ENCODE assay signal across 28 cellular contexts in the genomic region with DNA sequence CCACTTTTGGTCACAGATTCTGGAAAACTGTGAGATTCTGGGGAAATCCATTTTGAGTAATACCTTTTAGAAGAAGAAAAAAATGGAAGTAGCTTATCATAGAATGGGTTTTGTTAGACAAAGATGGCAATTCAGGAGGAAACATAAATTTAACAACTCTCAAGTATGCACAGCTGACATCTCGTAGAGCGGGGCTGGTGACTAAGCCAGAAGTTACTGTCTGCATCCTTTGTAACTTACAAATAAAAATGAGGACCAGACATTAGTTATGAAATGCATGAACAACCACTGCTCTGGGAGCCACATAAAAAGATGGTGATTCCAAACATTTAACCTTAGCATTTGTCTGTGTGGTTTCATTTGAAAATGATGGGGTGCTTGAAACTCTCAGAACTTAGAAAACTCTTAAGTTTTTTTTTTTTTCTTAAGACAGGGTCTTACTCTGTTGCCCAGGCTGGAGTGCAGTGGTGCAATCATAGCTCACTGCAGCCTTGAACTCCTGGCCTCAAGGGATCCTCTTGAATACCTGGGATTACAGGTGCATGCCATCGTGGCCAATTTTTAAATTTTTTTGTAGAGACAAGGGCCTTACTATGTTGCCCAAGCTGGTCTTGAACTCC. TPM values are rescaled to one million over a fixed set of nuclear protein-coding genes. Genes with fewer than 3 reads are reported as not detected.
A peak's percentile ranks its signal among the peaks of the same experiment; 100 is the strongest.
DNase-seq lines count a peak whose midpoint lies in the region; TF ChIP-seq lines count a peak whose summit lies in the region.
"Had no signal": no experiment of that assay in that cellular context is flagged by ENCODE, and none has a peak within 500 bp of the region (broad histone marks: within the 10 kb centered on the region; RNA-seq: fewer than 3 reads in every experiment).

No MANE protein-coding gene starts in this region.

- no peak overlapping the region for H3K23ac ChIP-seq in neuronal stem cell (ENCODE audit: low read depth, low read length, poor library complexity)

- dilution Hi-C loops in mammary epithelial cell (cut with HindIII; ENCODE audit: low sequenced_read_pairs), result no loop called here

- H3K9me3 ChIP-seq in Loucy (ENCODE audit: insufficient read depth, low read depth, low read length) (peaks cover 6% of the 10 kb centered on the region; the same call in 1 of the 2 replicates), vagina (no peaks in the 10 kb centered on the region), mammary epithelial cell (replicated peaks; ENCODE audit: insufficient read depth, low read length) (no peaks in the 10 kb centered on the region), neuronal stem cell (replicated peaks in 1 of 2; ENCODE audit: control insufficient read depth in 2 of 2, insufficient read depth in 1 of 2, low read depth in 1 of 2, low read length in 2 of 2) (peaks cover 0 to 3% of the 10 kb centered on the region in 2 donors)
- H3K9me3 ChIP-seq: colonic mucosa, prostate gland had no signal

- H3K18ac ChIP-seq in neuronal stem cell (ENCODE audit: low read length), result no peak overlapping the region

- H3K79me2 ChIP-seq in Loucy (ENCODE audit: insufficient read depth, low read length), result no peaks in the 10 kb centered on the region; the same call in 1 of the 2 replicates
- no peaks in the 10 kb centered on the region for H3K79me2 ChIP-seq in mammary epithelial cell (ENCODE audit: insufficient read depth, low read length)

- no peak overlapping the region for H4K8ac ChIP-seq in neuronal stem cell (ENCODE audit: low read depth, low read length)

- CTCF ChIA-PET in mammary epithelial cell (lab: Charles Lee; ENCODE audit: low non-redundant PET), result interaction anchor here (0.6 kb wide), 1 partner anchor 561 kb away, joined by 3 read pairs; no protein-coding TSS in a partner anchor

- no peak overlapping the region for H2AK5ac ChIP-seq in neuronal stem cell (ENCODE audit: low read depth, low read length)

- H3K27me3 ChIP-seq in Loucy (ENCODE audit: insufficient read depth, low read length, poor library complexity, severe bottlenecking) (no peaks in the 10 kb centered on the region), vagina (no peaks in the 10 kb centered on the region), mammary epithelial cell (ENCODE audit: insufficient read depth, low read length) (no peaks in the 10 kb centered on the region), neuronal stem cell (ENCODE audit: control insufficient read depth in 3 of 3, insufficient read depth in 3 of 3, low read depth in 1 of 3, low read length in 3 of 3) (no peaks in the 10 kb centered on the region)
- H3K27me3 ChIP-seq: ascending aorta, colonic mucosa, foreskin keratinocyte, heart left ventricle, right lobe of liver, transverse colon had no signal

- H3F3A ChIP-seq in Loucy (ENCODE audit: low read depth), result no peaks in the 10 kb centered on the region

- H4K20me1 ChIP-seq in Loucy (ENCODE audit: insufficient read depth, low read length, poor library complexity, severe bottlenecking), result no peaks in the 10 kb centered on the region
- H4K20me1 ChIP-seq in mammary epithelial cell (ENCODE audit: insufficient read depth, low read length), result no peaks in the 10 kb centered on the region

- TF ChIP-seq POLR2A in vagina (IDR thresholded peaks at IDR 0.05), result no peak

- H2BK5ac ChIP-seq in neuronal stem cell (ENCODE audit: low read length), result no peak overlapping the region

- H2BK12ac ChIP-seq in neuronal stem cell (ENCODE audit: low read length), result no peak overlapping the region

- TF ChIP-seq CTCF in Loucy (conservative IDR thresholded peaks at IDR 0.05; ENCODE audit: low read length) (no peak), fibroblast of villous mesenchyme (IDR thresholded peaks at IDR 0.05; ENCODE audit: insufficient read depth, low read depth, low read length) (no peak), vagina (IDR thresholded peaks at IDR 0.05) (no peak), mammary epithelial cell (conservative IDR thresholded peaks at IDR 0.05 in 1 of 2, IDR thresholded peaks at IDR 0.05 in 1 of 2; ENCODE audit: extremely low read depth in 1 of 2, insufficient read depth in 1 of 2, low read depth in 1 of 2, low read length in 2 of 2) (no peak)

- H2AFZ ChIP-seq in Loucy (ENCODE audit: low read length), result no peak overlapping the region
- no peak overlapping the region for H2AFZ ChIP-seq in mammary epithelial cell (ENCODE audit: low read depth, low read length)
- no peak overlapping the region for H2AFZ ChIP-seq in neuronal stem cell (ENCODE audit: low read length)

- no peak overlapping the region for H3K4me3 ChIP-seq in Loucy (ENCODE audit: low read length, poor library complexity, severe bottlenecking)
- no peak overlapping the region for H3K4me3 ChIP-seq in fibroblast of villous mesenchyme (ENCODE audit: low read depth, low read length)
- no peak overlapping the region for H3K4me3 ChIP-seq in vagina
- H3K4me3 ChIP-seq in mammary epithelial cell (replicated peaks in 1 of 3; ENCODE audit: insufficient read depth in 1 of 3, low read depth in 2 of 3, low read length in 3 of 3), result no peak overlapping the region
- H3K4me3 ChIP-seq in neuronal stem cell (ENCODE audit: low read length in 2 of 2), result no peak overlapping the region
- H3K4me3 ChIP-seq: ascending aorta, colonic mucosa, heart left ventricle, prostate gland, right lobe of liver, transverse colon had no signal

- no peak overlapping the region for H4K91ac ChIP-seq in neuronal stem cell (ENCODE audit: low read depth, low read length, poor library complexity)

- no peak overlapping the region for H2BK120ac ChIP-seq in neuronal stem cell (ENCODE audit: low read depth, low read length)

- H3K9ac ChIP-seq in Loucy (ENCODE audit: low read depth, low read length, poor library complexity, severe bottlenecking), result no peak overlapping the region
- H3K9ac ChIP-seq in mammary epithelial cell (ENCODE audit: insufficient read depth, low read length), result no peak overlapping the region
- H3K9ac ChIP-seq in neuronal stem cell (ENCODE audit: low read depth, low read length, poor library complexity), result no peak overlapping the region

- 98% methylated on average over 3 of the region's 3 CpGs for WGBS in mammary epithelial cell (ENCODE audit: low coverage, missing lambda C conversion rate)
- no CpG with 5 or more reads among the region's 3 CpGs for WGBS in neuronal stem cell (ENCODE audit: extremely low coverage in 2 of 2, insufficient read length in 2 of 2, insufficient replicate concordance in 1 of 2), 2 donors

- peaks cover 7% of the 10 kb centered on the region; the same call in 1 of the 2 replicates for H3K36me3 ChIP-seq in Loucy (ENCODE audit: insufficient read depth, low read length)
- no peaks in the 10 kb centered on the region for H3K36me3 ChIP-seq in vagina
- H3K36me3 ChIP-seq in mammary epithelial cell (ENCODE audit: insufficient read depth, low read length), result no peaks in the 10 kb centered on the region
- H3K36me3 ChIP-seq in neuronal stem cell (replicated peaks in 1 of 2; ENCODE audit: control insufficient read depth in 2 of 2, insufficient read depth in 2 of 2, low read length in 2 of 2), result no peaks in the 10 kb centered on the region
- H3K36me3 ChIP-seq: ascending aorta, colonic mucosa, heart left ventricle, prostate gland, right lobe of liver had no signal

- H2BK15ac ChIP-seq in neuronal stem cell (ENCODE audit: low read length), result no peak overlapping the region

- H3K4ac ChIP-seq in neuronal stem cell (ENCODE audit: low read length), result no peak overlapping the region

- H3K9me2 ChIP-seq in Loucy (replicated peaks; ENCODE audit: low read depth, low read length), result no peaks in the 10 kb centered on the region

- H3K79me1 ChIP-seq in neuronal stem cell (ENCODE audit: low read depth, low read length), result no peaks in the 10 kb centered on the region

- no TSS peak for BruUV-seq in mammary epithelial cell (replicated peaks; lab: Mats Ljungman, UMichigan)

- H3K4me1 ChIP-seq in Loucy (ENCODE audit: insufficient read depth, low read length, poor library complexity, severe bottlenecking), result peaks cover 23% of the 10 kb centered on the region
- H3K4me1 ChIP-seq in vagina, result peaks cover 18% of the 10 kb centered on the region
- peaks cover 16% of the 10 kb centered on the region for H3K4me1 ChIP-seq in mammary epithelial cell (ENCODE audit: insufficient read depth, low read length)
- H3K4me1 ChIP-seq in neuronal stem cell (ENCODE audit: control insufficient read depth in 2 of 2, insufficient read depth in 1 of 2, low read depth in 1 of 2, low read length in 2 of 2), result peaks cover 0 to 7% of the 10 kb centered on the region in 2 donors
- H3K4me1 ChIP-seq: colonic mucosa, prostate gland had no signal

- peak; percentile 61 for DNase-seq in GM03348 (ENCODE audit: low spot score)
- DNase-seq in fibroblast of villous mesenchyme (ENCODE audit: low read depth), result peak; percentile 57
- peak; percentile 9 to 20 for DNase-seq in vagina (ENCODE audit: extremely low spot score in 2 of 2)
- no peak for DNase-seq in anterior cingulate cortex (lab: John Stamatoyannopoulos, UW)
- DNase-seq in mammary epithelial cell, result no peak
- no peak for DNase-seq in neuronal stem cell (ENCODE audit: low spot score)
- DNase-seq: activated B cell treated with CpG ODN at 0.5 μM for 24 hours; activated CD4-positive, alpha-beta T cell treated with anti-CD3 and anti-CD28 coated beads, Interleukin-2, amount 10 ng/mL, durations not matched to agents 7 days and 5 days; activated effector memory CD4-positive, alpha-beta T cell treated with Interleukin-2 at 50 U/mL for 16 hours; CD4-positive, CD25-positive, alpha-beta regulatory T cell; colonic mucosa; effector memory CD4-positive, alpha-beta T cell; foreskin keratinocyte; heart left ventricle; midbrain; naive thymus-derived CD4-positive, alpha-beta T cell; NCI-H1048; NCI-H1694; right lobe of liver; RPMI8226; stimulated activated CD4-positive, alpha-beta T cell treated with anti-CD3 and anti-CD28 coated beads, Interleukin-12 subunit alpha, Interleukin-12 subunit beta, amount 100 ng/mL, for 4 hours; stimulated activated CD4-positive, alpha-beta T cell treated with anti-CD3 and anti-CD28 coated beads, Interleukin-4, amount 100 ng/mL, for 1 hour; T-helper 1 cell; transverse colon had no signal

- H3K4me2 ChIP-seq in Loucy (ENCODE audit: low read depth, low read length, poor library complexity, severe bottlenecking) (peak overlapping the region; percentile 25), mammary epithelial cell (ENCODE audit: insufficient read depth, low read depth, low read length) (no peak overlapping the region), neuronal stem cell (ENCODE audit: insufficient read depth, low read length, poor library complexity, severe bottlenecking) (no peak overlapping the region)

- in situ Hi-C loops in mammary epithelial cell (cut with MboI; ENCODE audit: low sequenced_read_pairs in 2 of 2), result no loop called here

- intact Hi-C loops in vagina (cut with DNase I), result no loop called here
- intact Hi-C loops in mammary epithelial cell (cut with micrococcal nuclease), result no loop called here

- H3K27ac ChIP-seq in vagina (no peak overlapping the region), mammary epithelial cell (ENCODE audit: insufficient read depth, low read depth, low read length) (no peak overlapping the region), neuronal stem cell (replicated peaks; ENCODE audit: low read length) (no peak overlapping the region)
- H3K27ac ChIP-seq: ascending aorta, colonic mucosa, epithelial cell of prostate, foreskin keratinocyte, heart left ventricle, prostate gland, right lobe of liver, transverse colon had no signal

- H3K14ac ChIP-seq in neuronal stem cell (ENCODE audit: low read length), result no peak overlapping the region

RNA-seq across cellular contexts. Expression of gene ATP5PO, which starts 49.2 kb away (rescaled TPM):
- total RNA-seq in fibroblast of villous mesenchyme (114 and 135 TPM in 2 replicates), vagina (133 TPM), mammary epithelial cell (100 to 1,000 TPM in 1 of 2 donors, 10 to 100 TPM in 1; 84.7 to 157 TPM)
- 218 TPM for polyA plus RNA-seq in mammary epithelial cell
- polyA minus RNA-seq in mammary epithelial cell, result 150 TPM
- polyA plus RNA-seq in neuronal stem cell (2013, experiment 1 of 2), result 378 TPM
- 387 TPM for polyA plus RNA-seq in neuronal stem cell (2013, experiment 2 of 2)

Comparison
In these comparisons a context has a peak if more than half of its experiments do, and no peak if none do; other contexts are left out.
1. DNase-seq: peak in GM03348 (single experiment), fibroblast of villous mesenchyme (single experiment) and vagina (2 of 2); none in anterior cingulate cortex (0 of 58), mammary epithelial cell (single experiment) and neuronal stem cell (single experiment).